1 cellular context compared by ENCODE assay signal in the genomic region with DNA sequence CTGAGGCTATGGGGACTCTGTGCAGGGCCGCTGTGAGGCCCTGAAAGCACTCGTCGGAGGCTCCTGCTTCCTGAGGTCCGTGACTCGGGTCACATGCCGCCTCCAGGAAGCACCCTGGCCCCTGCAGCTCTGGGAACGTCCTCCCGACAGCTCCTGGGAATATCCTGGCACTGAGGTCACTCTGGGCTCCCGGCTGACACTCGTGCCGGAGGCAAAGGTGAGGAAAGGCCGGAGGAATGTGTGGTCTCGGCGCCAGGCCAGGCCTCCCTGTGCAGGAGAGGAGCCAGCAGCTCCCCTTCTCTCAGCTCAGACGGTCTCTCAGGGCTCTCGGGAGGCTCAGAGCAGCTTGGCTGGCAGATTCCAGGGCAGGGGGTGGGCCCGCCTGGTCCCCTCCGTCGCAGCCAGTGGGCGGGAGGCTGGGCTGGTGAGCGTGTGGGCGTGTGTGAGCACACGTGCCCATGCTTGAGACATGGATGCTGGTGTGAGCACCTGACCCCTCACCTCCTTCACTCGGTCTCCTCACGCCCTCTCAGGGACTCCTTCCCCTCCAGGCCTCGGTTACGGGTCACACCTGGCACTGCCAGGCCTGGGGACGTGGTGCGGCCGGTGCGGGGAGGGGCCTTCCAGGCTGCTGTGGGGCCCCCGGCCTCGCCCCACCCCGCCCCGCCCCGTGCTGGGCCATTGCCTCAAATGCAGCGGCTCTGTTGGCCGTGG.
A peak's percentile ranks its signal among the peaks of the same experiment; 100 is the strongest.
TF ChIP-seq lines count a peak whose summit lies in the region.

No MANE protein-coding gene starts in this region.

TF ChIP-seq in HEK293, 187 proteins besides CTCF, POLR2A, EP300 and RAD21 (continued from another document):
- TF ChIP-seq, protein P1, sequence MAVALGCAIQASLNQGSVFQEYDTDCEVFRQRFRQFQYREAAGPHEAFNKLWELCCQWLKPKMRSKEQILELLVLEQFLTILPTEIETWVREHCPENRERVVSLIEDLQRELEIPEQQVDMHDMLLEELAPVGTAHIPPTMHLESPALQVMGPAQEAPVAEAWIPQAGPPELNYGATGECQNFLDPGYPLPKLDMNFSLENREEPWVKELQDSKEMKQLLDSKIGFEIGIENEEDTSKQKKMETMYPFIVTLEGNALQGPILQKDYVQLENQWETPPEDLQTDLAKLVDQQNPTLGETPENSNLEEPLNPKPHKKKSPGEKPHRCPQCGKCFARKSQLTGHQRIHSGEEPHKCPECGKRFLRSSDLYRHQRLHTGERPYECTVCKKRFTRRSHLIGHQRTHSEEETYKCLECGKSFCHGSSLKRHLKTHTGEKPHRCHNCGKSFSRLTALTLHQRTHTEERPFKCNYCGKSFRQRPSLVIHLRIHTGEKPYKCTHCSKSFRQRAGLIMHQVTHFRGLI (tag by site-specific recombination; IDR thresholded peaks at IDR 0.05): peak; percentile 58
- TF ChIP-seq, protein P2, sequence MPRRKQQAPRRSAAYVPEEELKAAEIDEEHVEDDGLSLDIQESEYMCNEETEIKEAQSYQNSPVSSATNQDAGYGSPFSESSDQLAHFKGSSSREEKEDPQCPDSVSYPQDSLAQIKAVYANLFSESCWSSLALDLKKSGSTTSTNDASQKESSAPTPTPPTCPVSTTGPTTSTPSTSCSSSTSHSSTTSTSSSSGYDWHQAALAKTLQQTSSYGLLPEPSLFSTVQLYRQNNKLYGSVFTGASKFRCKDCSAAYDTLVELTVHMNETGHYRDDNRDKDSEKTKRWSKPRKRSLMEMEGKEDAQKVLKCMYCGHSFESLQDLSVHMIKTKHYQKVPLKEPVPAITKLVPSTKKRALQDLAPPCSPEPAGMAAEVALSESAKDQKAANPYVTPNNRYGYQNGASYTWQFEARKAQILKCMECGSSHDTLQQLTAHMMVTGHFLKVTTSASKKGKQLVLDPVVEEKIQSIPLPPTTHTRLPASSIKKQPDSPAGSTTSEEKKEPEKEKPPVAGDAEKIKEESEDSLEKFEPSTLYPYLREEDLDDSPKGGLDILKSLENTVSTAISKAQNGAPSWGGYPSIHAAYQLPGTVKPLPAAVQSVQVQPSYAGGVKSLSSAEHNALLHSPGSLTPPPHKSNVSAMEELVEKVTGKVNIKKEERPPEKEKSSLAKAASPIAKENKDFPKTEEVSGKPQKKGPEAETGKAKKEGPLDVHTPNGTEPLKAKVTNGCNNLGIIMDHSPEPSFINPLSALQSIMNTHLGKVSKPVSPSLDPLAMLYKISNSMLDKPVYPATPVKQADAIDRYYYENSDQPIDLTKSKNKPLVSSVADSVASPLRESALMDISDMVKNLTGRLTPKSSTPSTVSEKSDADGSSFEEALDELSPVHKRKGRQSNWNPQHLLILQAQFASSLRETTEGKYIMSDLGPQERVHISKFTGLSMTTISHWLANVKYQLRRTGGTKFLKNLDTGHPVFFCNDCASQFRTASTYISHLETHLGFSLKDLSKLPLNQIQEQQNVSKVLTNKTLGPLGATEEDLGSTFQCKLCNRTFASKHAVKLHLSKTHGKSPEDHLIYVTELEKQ (tag by site-specific recombination; IDR thresholded peaks at IDR 0.05; ENCODE audit: borderline replicate concordance): no peak
- TF ChIP-seq KLF9 (tag by site-specific recombination; IDR thresholded peaks at IDR 0.05; ENCODE audit: low read depth) (peak; percentile 94), KLF1 (tag by site-specific recombination; IDR thresholded peaks at IDR 0.05) (peak; percentile 97), ZNF600 (tag by site-specific recombination; IDR thresholded peaks at IDR 0.05) (peak; percentile 97), ZFP37 (tag by site-specific recombination; IDR thresholded peaks at IDR 0.05) (peak; percentile 98), ZNF324 (tag by site-specific recombination; IDR thresholded peaks at IDR 0.05) (0 out of 2 replicates have a peak, but pooled peaks have one; percentile 25), ZNF146 (tag by site-specific recombination; IDR thresholded peaks at IDR 0.05) (peak; percentile 6; the same call in 1 of the 2 replicates), ZBTB17 (tag by site-specific recombination; IDR thresholded peaks at IDR 0.05) (peak; percentile 96), ZNF140 (tag by site-specific recombination; IDR thresholded peaks at IDR 0.05) (no peak), BCL11A (tag by site-specific recombination; IDR thresholded peaks at IDR 0.05; ENCODE audit: low read depth) (peak; percentile 80), ZNF114 (tag by site-specific recombination; IDR thresholded peaks at IDR 0.05) (no peak), KLF8 (tag by site-specific recombination; IDR thresholded peaks at IDR 0.05) (peak; percentile 95), ZBTB48 (tag by site-specific recombination; IDR thresholded peaks at IDR 0.05) (peak; percentile 87), ZNF394 (tag by site-specific recombination; IDR thresholded peaks at IDR 0.05; ENCODE audit: borderline replicate concordance) (peak; percentile 87), ZNF423 (tag by site-specific recombination; IDR thresholded peaks at IDR 0.05) (peak; percentile 17; the same call in 1 of the 2 replicates), ZNF596 (tag by site-specific recombination; IDR thresholded peaks at IDR 0.05) (no peak), ZNF341 (tag by site-specific recombination; IDR thresholded peaks at IDR 0.05; ENCODE audit: low read depth) (peak; percentile 43), ZXDB (tag by site-specific recombination; IDR thresholded peaks at IDR 0.05) (peak; percentile 96), ZNF623 (tag by site-specific recombination; IDR thresholded peaks at IDR 0.05) (no peak), ZNF501 (tag by site-specific recombination; IDR thresholded peaks at IDR 0.05) (peak; percentile 77)
- TF ChIP-seq, protein P3, sequence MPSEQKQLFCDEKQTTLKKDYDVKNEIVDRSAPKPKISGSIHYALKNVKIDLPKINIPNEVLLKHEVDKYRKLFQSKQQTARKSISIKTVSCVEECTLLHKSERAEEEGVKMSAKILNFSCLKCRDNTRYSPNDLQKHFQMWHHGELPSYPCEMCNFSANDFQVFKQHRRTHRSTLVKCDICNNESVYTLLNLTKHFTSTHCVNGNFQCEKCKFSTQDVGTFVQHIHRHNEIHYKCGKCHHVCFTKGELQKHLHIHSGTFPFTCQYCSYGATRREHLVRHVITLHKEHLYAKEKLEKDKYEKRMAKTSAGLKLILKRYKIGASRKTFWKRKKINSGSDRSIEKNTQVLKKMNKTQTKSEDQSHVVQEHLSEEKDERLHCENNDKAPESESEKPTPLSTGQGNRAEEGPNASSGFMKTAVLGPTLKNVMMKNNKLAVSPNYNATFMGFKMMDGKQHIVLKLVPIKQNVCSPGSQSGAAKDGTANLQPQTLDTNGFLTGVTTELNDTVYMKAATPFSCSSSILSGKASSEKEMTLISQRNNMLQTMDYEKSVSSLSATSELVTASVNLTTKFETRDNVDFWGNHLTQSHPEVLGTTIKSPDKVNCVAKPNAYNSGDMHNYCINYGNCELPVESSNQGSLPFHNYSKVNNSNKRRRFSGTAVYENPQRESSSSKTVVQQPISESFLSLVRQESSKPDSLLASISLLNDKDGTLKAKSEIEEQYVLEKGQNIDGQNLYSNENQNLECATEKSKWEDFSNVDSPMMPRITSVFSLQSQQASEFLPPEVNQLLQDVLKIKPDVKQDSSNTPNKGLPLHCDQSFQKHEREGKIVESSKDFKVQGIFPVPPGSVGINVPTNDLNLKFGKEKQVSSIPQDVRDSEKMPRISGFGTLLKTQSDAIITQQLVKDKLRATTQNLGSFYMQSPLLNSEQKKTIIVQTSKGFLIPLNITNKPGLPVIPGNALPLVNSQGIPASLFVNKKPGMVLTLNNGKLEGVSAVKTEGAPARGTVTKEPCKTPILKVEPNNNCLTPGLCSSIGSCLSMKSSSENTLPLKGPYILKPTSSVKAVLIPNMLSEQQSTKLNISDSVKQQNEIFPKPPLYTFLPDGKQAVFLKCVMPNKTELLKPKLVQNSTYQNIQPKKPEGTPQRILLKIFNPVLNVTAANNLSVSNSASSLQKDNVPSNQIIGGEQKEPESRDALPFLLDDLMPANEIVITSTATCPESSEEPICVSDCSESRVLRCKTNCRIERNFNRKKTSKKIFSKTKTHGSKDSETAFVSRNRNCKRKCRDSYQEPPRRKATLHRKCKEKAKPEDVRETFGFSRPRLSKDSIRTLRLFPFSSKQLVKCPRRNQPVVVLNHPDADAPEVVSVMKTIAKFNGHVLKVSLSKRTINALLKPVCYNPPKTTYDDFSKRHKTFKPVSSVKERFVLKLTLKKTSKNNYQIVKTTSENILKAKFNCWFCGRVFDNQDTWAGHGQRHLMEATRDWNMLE (tag by site-specific recombination; conservative IDR thresholded peaks at IDR 0.05; ENCODE audit: low read depth): no peak
- TF ChIP-seq, protein P4, sequence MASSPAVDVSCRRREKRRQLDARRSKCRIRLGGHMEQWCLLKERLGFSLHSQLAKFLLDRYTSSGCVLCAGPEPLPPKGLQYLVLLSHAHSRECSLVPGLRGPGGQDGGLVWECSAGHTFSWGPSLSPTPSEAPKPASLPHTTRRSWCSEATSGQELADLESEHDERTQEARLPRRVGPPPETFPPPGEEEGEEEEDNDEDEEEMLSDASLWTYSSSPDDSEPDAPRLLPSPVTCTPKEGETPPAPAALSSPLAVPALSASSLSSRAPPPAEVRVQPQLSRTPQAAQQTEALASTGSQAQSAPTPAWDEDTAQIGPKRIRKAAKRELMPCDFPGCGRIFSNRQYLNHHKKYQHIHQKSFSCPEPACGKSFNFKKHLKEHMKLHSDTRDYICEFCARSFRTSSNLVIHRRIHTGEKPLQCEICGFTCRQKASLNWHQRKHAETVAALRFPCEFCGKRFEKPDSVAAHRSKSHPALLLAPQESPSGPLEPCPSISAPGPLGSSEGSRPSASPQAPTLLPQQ (tag by site-specific recombination; IDR thresholded peaks at IDR 0.05): peak; percentile 100
- TF ChIP-seq, protein P5, sequence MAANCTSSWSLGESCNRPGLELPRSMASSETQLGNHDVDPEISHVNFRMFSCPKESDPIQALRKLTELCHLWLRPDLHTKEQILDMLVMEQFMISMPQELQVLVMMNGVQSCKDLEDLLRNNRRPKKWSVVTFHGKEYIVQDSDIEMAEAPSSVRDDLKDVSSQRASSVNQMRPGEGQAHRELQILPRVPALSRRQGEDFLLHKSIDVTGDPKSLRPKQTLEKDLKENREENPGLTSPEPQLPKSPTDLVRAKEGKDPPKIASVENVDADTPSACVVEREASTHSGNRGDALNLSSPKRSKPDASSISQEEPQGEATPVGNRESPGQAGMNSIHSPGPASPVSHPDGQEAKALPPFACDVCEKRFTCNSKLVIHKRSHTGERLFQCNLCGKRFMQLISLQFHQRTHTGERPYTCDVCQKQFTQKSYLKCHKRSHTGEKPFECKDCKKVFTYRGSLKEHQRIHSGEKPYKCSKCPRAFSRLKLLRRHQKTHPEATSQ (tag by site-specific recombination; IDR thresholded peaks at IDR 0.05): no peak
- TF ChIP-seq, protein P6, sequence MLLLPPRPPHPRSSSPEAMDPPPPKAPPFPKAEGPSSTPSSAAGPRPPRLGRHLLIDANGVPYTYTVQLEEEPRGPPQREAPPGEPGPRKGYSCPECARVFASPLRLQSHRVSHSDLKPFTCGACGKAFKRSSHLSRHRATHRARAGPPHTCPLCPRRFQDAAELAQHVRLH (tag by site-specific recombination; IDR thresholded peaks at IDR 0.05): no peak
